11 cellular contexts compared by ENCODE assay signal in the genomic region with DNA sequence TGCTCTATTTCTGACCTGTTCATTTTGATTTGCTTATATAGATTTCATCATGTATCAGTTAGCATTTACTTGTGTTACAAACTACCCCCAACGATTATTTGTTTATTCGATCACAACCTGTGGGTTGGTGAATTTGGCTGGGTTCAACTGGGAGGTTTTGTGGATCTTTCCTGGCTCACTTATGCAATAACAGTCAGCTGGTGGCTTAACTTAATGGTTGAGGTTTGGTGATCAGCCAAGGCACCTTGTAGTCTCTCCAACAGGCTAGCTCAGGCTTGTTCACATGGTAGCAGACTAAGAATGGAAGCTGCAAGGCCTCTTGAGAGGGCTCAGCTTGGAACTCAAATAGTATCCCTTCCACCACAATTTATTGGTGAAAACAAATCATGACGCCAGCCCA. TPM values are rescaled to one million over a fixed set of nuclear protein-coding genes. Genes with fewer than 3 reads are reported as not detected.
DNase-seq lines count a peak whose midpoint lies in the region; ATAC-seq, FAIRE-seq and TF ChIP-seq lines count a peak whose summit lies in the region.
"Had no signal": no experiment of that assay in that cellular context is flagged by ENCODE, and none has a peak within 500 bp of the region (broad histone marks: within the 10 kb centered on the region; RNA-seq: fewer than 3 reads in every experiment).

No MANE protein-coding gene starts in this region.

- H3K4me3 ChIP-seq in HFF-Myc (replicated peaks; ENCODE audit: low read depth, low read length) (no peak overlapping the region), bronchial epithelial cell (ENCODE audit: low read depth, low read length) (no peak overlapping the region)
- H3K4me3 ChIP-seq: breast epithelium, hepatocyte had no signal

- no peak for TF ChIP-seq CTCF in HFF-Myc (IDR thresholded peaks at IDR 0.05; ENCODE audit: low read depth, low read length, missing control alignments)
- TF ChIP-seq CTCF in bronchial epithelial cell (IDR thresholded peaks at IDR 0.05; ENCODE audit: insufficient read depth, low read length, severe bottlenecking) = no peak
- TF ChIP-seq CTCF in type B pancreatic cell (conservative IDR thresholded peaks at IDR 0.05) = no peak

- H3K4me3 Mint-ChIP-seq in type B pancreatic cell = no peak overlapping the region
- H3K4me3 Mint-ChIP-seq: activated CD4-positive, alpha-beta T cell treated with anti-CD3 and anti-CD28 coated beads, Interleukin-2, amount 10 ng/mL, durations not matched to agents 24 days and 14 days; neural crest cell had no signal

- FAIRE-seq in bronchial epithelial cell (lab: Jason Lieb, UNC) = peak; percentile 83

- DNase-seq in HFF-Myc (ENCODE audit: extremely low read depth, low read depth) (peak; percentile 85), NCI-H2196 treated with DMSO at 0.1 percent for 48 hours (lab: John Stamatoyannopoulos, UW; ENCODE audit: unreplicated experiment) (peak; percentile 92), bronchial epithelial cell (ENCODE audit: low read depth) (peak; percentile 99), smooth muscle cell of the brain vasculature (ENCODE audit: low read depth, low spot score) (peak; percentile 39), type B pancreatic cell (ENCODE audit: extremely low spot score, unreplicated experiment) (no peak)
- DNase-seq: activated CD4-positive, alpha-beta T cell treated with anti-CD3 and anti-CD28 coated beads, Interleukin-2, amount 10 ng/mL, durations not matched to agents 24 days and 14 days had no signal

- H3K36me3 ChIP-seq in bronchial epithelial cell (ENCODE audit: control insufficient read depth, insufficient read depth, low read length) = no peaks in the 10 kb centered on the region
- H3K36me3 ChIP-seq: breast epithelium had no signal

- H3K4me1 Mint-ChIP-seq in type B pancreatic cell (ENCODE audit: unreplicated experiment) = peaks cover 10% of the 10 kb centered on the region
- H3K4me1 Mint-ChIP-seq: activated CD4-positive, alpha-beta T cell treated with anti-CD3 and anti-CD28 coated beads, Interleukin-2, amount 10 ng/mL, durations not matched to agents 24 days and 14 days; neural crest cell had no signal

- no peaks in the 10 kb centered on the region for H3K27me3 ChIP-seq in bronchial epithelial cell (ENCODE audit: control insufficient read depth, insufficient read depth, low read length)
- H3K27me3 ChIP-seq: breast epithelium, hepatocyte had no signal

- H3K27ac Mint-ChIP-seq in type B pancreatic cell = no peak overlapping the region
- H3K27ac Mint-ChIP-seq: activated CD4-positive, alpha-beta T cell treated with anti-CD3 and anti-CD28 coated beads, Interleukin-2, amount 10 ng/mL, durations not matched to agents 24 days and 14 days had no signal

- H3K9me3 Mint-ChIP-seq in type B pancreatic cell = no peaks in the 10 kb centered on the region
- H3K9me3 Mint-ChIP-seq: activated CD4-positive, alpha-beta T cell treated with anti-CD3 and anti-CD28 coated beads, Interleukin-2, amount 10 ng/mL, durations not matched to agents 24 days and 14 days; neural crest cell had no signal

- ATAC-seq in HG02763 (IDR thresholded peaks at IDR 0.05; ENCODE audit: unreplicated experiment) = no peak
- ATAC-seq in HG02623 (IDR thresholded peaks at IDR 0.05; ENCODE audit: unreplicated experiment) = no peak

- no peaks in the 10 kb centered on the region for H3K27me3 Mint-ChIP-seq in type B pancreatic cell
- H3K27me3 Mint-ChIP-seq: activated CD4-positive, alpha-beta T cell treated with anti-CD3 and anti-CD28 coated beads, Interleukin-2, amount 10 ng/mL, durations not matched to agents 24 days and 14 days had no signal

- no peaks in the 10 kb centered on the region for H3K36me3 Mint-ChIP-seq in type B pancreatic cell

RNA-seq across cellular contexts. Expression of gene PUM2, which starts 5.4 kb away (rescaled TPM):
- total RNA-seq in bronchial epithelial cell (43.7 and 48.5 TPM in 2 replicates), type B pancreatic cell (ENCODE audit: low replicate concordance) (98.5 and 112 TPM in 2 replicates)
